15 cellular contexts compared by ENCODE assay signal in genomic region chr14:58605465-58605864, GRCh38. TPM values are rescaled to one million over a fixed set of nuclear protein-coding genes. Genes with fewer than 3 reads are reported as not detected.
A peak's percentile ranks its signal among the peaks of the same experiment; 100 is the strongest.
DNase-seq lines count a peak whose midpoint lies in the region; ATAC-seq and TF ChIP-seq lines count a peak whose summit lies in the region.
"Had no signal": no experiment of that assay in that cellular context is flagged by ENCODE, and none has a peak within 500 bp of the region (broad histone marks: within the 10 kb centered on the region; RNA-seq: fewer than 3 reads in every experiment).

No MANE protein-coding gene starts in this region.

- H3K36me3 ChIP-seq in left ventricle myocardium inferior = no peaks in the 10 kb centered on the region

- peak; percentile 15 for DNase-seq in NCI-H748 (lab: John Stamatoyannopoulos, UW; ENCODE audit: unreplicated experiment)
- DNase-seq in NCI-H748 treated with DMSO at 0.1 percent for 48 hours (lab: John Stamatoyannopoulos, UW) = no peak
- peak; percentile 58 for DNase-seq in NCI-H69 (lab: John Stamatoyannopoulos, UW)
- peak; percentile 16 for DNase-seq in retina
- DNase-seq in right cardiac atrium = no peak
- DNase-seq in left ventricle myocardium inferior = no peak
- DNase-seq: C1 segment of cervical spinal cord; Caco-2; CD4-positive, CD25-positive, alpha-beta regulatory T cell; CD8-positive, alpha-beta T cell; DMS153; DND-41; GM23248; H9 had no signal

- H3K27ac ChIP-seq in right cardiac atrium (ENCODE audit: low read length) = no peak overlapping the region
- H3K27ac ChIP-seq in left ventricle myocardium inferior (replicated peaks) = no peak overlapping the region
- H3K27ac ChIP-seq: GM23248 had no signal

- no peak for ATAC-seq in right cardiac atrium
- ATAC-seq: CD8-positive, alpha-beta T cell; HCT116 had no signal

- WGBS in right cardiac atrium = 87% methylated on average over 4 of the region's 4 CpGs

- intact Hi-C loops in right cardiac atrium (cut with DNase I) = no loop called here
- intact Hi-C loops in left ventricle myocardium inferior (cut with micrococcal nuclease) = no loop called here

- no peak for TF ChIP-seq CTCF in left ventricle myocardium inferior (IDR thresholded peaks at IDR 0.05; ENCODE audit: borderline replicate concordance)

- H3K27me3 ChIP-seq in right cardiac atrium (ENCODE audit: control insufficient read depth, insufficient read depth) = no peaks in the 10 kb centered on the region
- H3K27me3 ChIP-seq in left ventricle myocardium inferior (ENCODE audit: low read depth) = no peaks in the 10 kb centered on the region

- H3K4me3 ChIP-seq in right cardiac atrium (ENCODE audit: low read length) (no peak overlapping the region), left ventricle myocardium inferior (no peak overlapping the region)
- H3K4me3 ChIP-seq: GM23248 had no signal

- H3K4me1 ChIP-seq in right cardiac atrium (ENCODE audit: control insufficient read depth, insufficient read depth, low read length) (no peaks in the 10 kb centered on the region), left ventricle myocardium inferior (no peaks in the 10 kb centered on the region)
- H3K4me1 ChIP-seq: Caco-2 had no signal

- no peaks in the 10 kb centered on the region for H3K9me3 ChIP-seq in right cardiac atrium (ENCODE audit: control insufficient read depth, low read length)
- H3K9me3 ChIP-seq in left ventricle myocardium inferior (replicated peaks) = no peaks in the 10 kb centered on the region
- H3K9me3 ChIP-seq: Caco-2 had no signal

RNA-seq across cellular contexts. Expression of gene DACT1, which starts 32.3 kb away (rescaled TPM):
- 10 to 100 TPM in 1 of 4 donors, 1 to 10 TPM in 3; 8.0 to 10.3 (median 9.8) TPM for total RNA-seq in right cardiac atrium
- polyA plus RNA-seq in right cardiac atrium = 4.8 TPM
- total RNA-seq in left ventricle myocardium inferior = 3.4 TPM

Comparison
In these comparisons a context has a peak if more than half of its experiments do, and no peak if none do; other contexts are left out.
1. DNase-seq: peak in NCI-H748 (single experiment), NCI-H69 (single experiment) and retina (single experiment); none in NCI-H748 treated with DMSO at 0.1 percent for 48 hours (single experiment), right cardiac atrium (0 of 3) and left ventricle myocardium inferior (single experiment).